29 cellular contexts compared by ENCODE assay signal in genomic region chr1:89332461-89332860, GRCh38. TPM values are rescaled to one million over a fixed set of nuclear protein-coding genes. Genes with fewer than 3 reads are reported as not detected.
"Had no signal": no experiment of that assay in that cellular context is flagged by ENCODE, and none has a peak within 500 bp of the region (broad histone marks: within the 10 kb centered on the region; RNA-seq: fewer than 3 reads in every experiment).

No MANE protein-coding gene starts in this region.

- DNase-seq: activated B cell treated with CpG ODN at 0.5 μM for 24 hours; activated CD4-positive, alpha-beta T cell treated with anti-CD3 and anti-CD28 coated beads for 1 hour; activated CD4-positive, alpha-beta T cell treated with anti-CD3 and anti-CD28 coated beads, Interleukin-2, amount 10 ng/mL, durations not matched to agents 24 days and 14 days; activated CD4-positive, alpha-beta T cell treated with anti-CD3 and anti-CD28 coated beads, Interleukin-2, amount 50 U/mL, for 48 hours; activated CD8-positive, alpha-beta memory T cell treated with anti-CD3 and anti-CD28 coated beads for 24 hours; activated gamma-delta T cell treated with Interleukin-2 at 50 U/mL for 16 hours; activated naive CD4-positive, alpha-beta T cell treated with anti-CD3 and anti-CD28 coated beads, Interleukin-2, amount 10 ng/mL, durations not matched to agents 7 days and 5 days; activated naive CD8-positive, alpha-beta T cell treated with anti-CD3 and anti-CD28 coated beads for 36 hours; activated T-cell treated with anti-CD3 and anti-CD28 coated beads, Interleukin-2, amount 50 U/mL, for 72 hours; anterior cingulate cortex; cerebellar nuclear complex; Karpas-422; MM.1S; NCI-H1105; NCI-H1436 treated with DMSO at 0.1 percent for 48 hours; NCI-H187 treated with DMSO at 0.1 percent for 48 hours; NCI-H2081 treated with DMSO at 0.1 percent for 48 hours; NCI-H2171 treated with DMSO at 0.1 percent for 48 hours; NCI-H226; NCI-H526; NCI-H82; PC-3; SHP77 treated with DMSO at 0.1 percent for 48 hours; T-helper 17 cell; T1000 had no signal

- H3K27me3 Mint-ChIP-seq: activated B cell treated with CpG ODN at 0.5 μM for 24 hours; activated CD4-positive, alpha-beta T cell treated with anti-CD3 and anti-CD28 coated beads, Interleukin-2, amount 10 ng/mL, durations not matched to agents 24 days and 14 days; activated naive CD4-positive, alpha-beta T cell treated with anti-CD3 and anti-CD28 coated beads, Interleukin-2, amount 10 ng/mL, durations not matched to agents 7 days and 5 days; activated naive CD8-positive, alpha-beta T cell treated with anti-CD3 and anti-CD28 coated beads for 36 hours; T-helper 17 cell had no signal

- H3K27ac Mint-ChIP-seq: activated B cell treated with CpG ODN at 0.5 μM for 24 hours; activated CD4-positive, alpha-beta T cell treated with anti-CD3 and anti-CD28 coated beads, Interleukin-2, amount 10 ng/mL, durations not matched to agents 24 days and 14 days; activated naive CD4-positive, alpha-beta T cell treated with anti-CD3 and anti-CD28 coated beads, Interleukin-2, amount 10 ng/mL, durations not matched to agents 7 days and 5 days; activated naive CD8-positive, alpha-beta T cell treated with anti-CD3 and anti-CD28 coated beads for 36 hours; activated T-cell treated with anti-CD3 and anti-CD28 coated beads, Interleukin-2, amount 50 U/mL, for 72 hours; activated T-helper 2 cell treated with anti-CD3 and anti-CD28 coated beads, Interferon-gamma antibody, Interleukin-2, Interleukin-4, amounts not matched to agents 10 μg/mL and 5 μg/mL and 100 μg/mL, durations not matched to agents 14 hours and 24 hours and 36 hours; T-helper 17 cell had no signal

- H3K4me3 Mint-ChIP-seq: activated B cell treated with CpG ODN at 0.5 μM for 24 hours; activated CD4-positive, alpha-beta T cell treated with anti-CD3 and anti-CD28 coated beads, Interleukin-2, amount 10 ng/mL, durations not matched to agents 24 days and 14 days; activated naive CD4-positive, alpha-beta T cell treated with anti-CD3 and anti-CD28 coated beads, Interleukin-2, amount 10 ng/mL, durations not matched to agents 7 days and 5 days; activated naive CD8-positive, alpha-beta T cell treated with anti-CD3 and anti-CD28 coated beads for 36 hours; activated T-cell treated with anti-CD3 and anti-CD28 coated beads, Interleukin-2, amount 50 U/mL, for 72 hours; T-helper 17 cell had no signal

- ATAC-seq: activated T-cell treated with anti-CD3 and anti-CD28 coated beads, Interleukin-2, amount 50 U/mL, for 72 hours; PC-3; T-helper 17 cell had no signal

- H3K4me1 Mint-ChIP-seq: activated B cell treated with CpG ODN at 0.5 μM for 24 hours; activated naive CD8-positive, alpha-beta T cell treated with anti-CD3 and anti-CD28 coated beads for 36 hours had no signal

- H3K36me3 Mint-ChIP-seq: activated naive CD8-positive, alpha-beta T cell treated with anti-CD3 and anti-CD28 coated beads for 36 hours had no signal

RNA-seq across cellular contexts. Expression of gene GBP6, which starts 31.4 kb away (rescaled TPM):
- total RNA-seq: activated B cell treated with CpG ODN at 0.5 μM for 24 hours; activated T-helper 2 cell treated with anti-CD3 and anti-CD28 coated beads, Interferon-gamma antibody, Interleukin-2, Interleukin-4, amounts not matched to agents 10 μg/mL and 5 μg/mL and 100 μg/mL, durations not matched to agents 14 hours and 24 hours and 36 hours; cardiac septum; NCI-H460 had no signal

RNA-seq across cellular contexts. Expression of gene GBP5, which starts 59.8 kb away (rescaled TPM):
- total RNA-seq: NCI-H460, PC-3, SK-MEL-5 had no signal
